In genomic region chr6:52895759-52896158, GRCh38 we compare ENCODE assay signal across 12 cellular contexts. TPM values are rescaled to one million over a fixed set of nuclear protein-coding genes. Genes with fewer than 3 reads are reported as not detected.
"Had no signal": no experiment of that assay in that cellular context is flagged by ENCODE, and none has a peak within 500 bp of the region (broad histone marks: within the 10 kb centered on the region; RNA-seq: fewer than 3 reads in every experiment).

No MANE protein-coding gene starts in this region.

RNA-seq across cellular contexts. Expression of gene GSTA3, which starts 13.7 kb away (rescaled TPM):
- total RNA-seq: activated CD4-positive, alpha-beta memory T cell treated with anti-CD3 and anti-CD28 coated beads, Interleukin-2, amount 10 ng/mL, durations not matched to agents 7 days and 5 days; activated CD8-positive, alpha-beta memory T cell treated with anti-CD3 and anti-CD28 coated beads, Interleukin-2, amount 10 ng/mL, durations not matched to agents 7 days and 5 days; aorta; cardiac muscle cell; chondrocyte; LHCN-M2; PC-3; Peyer's patch; Right ventricle myocardium inferior; SK-MEL-5; T-cell; T-helper 17 cell had no signal
- polyA plus RNA-seq: aorta, cardiac muscle cell had no signal

RNA-seq across cellular contexts. Expression of gene GSTA5, which starts 55.1 kb away (rescaled TPM):
- total RNA-seq: activated CD4-positive, alpha-beta memory T cell treated with anti-CD3 and anti-CD28 coated beads, Interleukin-2, amount 10 ng/mL, durations not matched to agents 7 days and 5 days; activated CD8-positive, alpha-beta memory T cell treated with anti-CD3 and anti-CD28 coated beads, Interleukin-2, amount 10 ng/mL, durations not matched to agents 7 days and 5 days; aorta; cardiac muscle cell; chondrocyte; LHCN-M2; PC-3; Peyer's patch; Right ventricle myocardium inferior; SK-MEL-5; T-cell; T-helper 17 cell had no signal
- polyA plus RNA-seq: aorta, cardiac muscle cell had no signal
